Comparison of ENCODE assay signal across 1 cellular context in the genomic region with DNA sequence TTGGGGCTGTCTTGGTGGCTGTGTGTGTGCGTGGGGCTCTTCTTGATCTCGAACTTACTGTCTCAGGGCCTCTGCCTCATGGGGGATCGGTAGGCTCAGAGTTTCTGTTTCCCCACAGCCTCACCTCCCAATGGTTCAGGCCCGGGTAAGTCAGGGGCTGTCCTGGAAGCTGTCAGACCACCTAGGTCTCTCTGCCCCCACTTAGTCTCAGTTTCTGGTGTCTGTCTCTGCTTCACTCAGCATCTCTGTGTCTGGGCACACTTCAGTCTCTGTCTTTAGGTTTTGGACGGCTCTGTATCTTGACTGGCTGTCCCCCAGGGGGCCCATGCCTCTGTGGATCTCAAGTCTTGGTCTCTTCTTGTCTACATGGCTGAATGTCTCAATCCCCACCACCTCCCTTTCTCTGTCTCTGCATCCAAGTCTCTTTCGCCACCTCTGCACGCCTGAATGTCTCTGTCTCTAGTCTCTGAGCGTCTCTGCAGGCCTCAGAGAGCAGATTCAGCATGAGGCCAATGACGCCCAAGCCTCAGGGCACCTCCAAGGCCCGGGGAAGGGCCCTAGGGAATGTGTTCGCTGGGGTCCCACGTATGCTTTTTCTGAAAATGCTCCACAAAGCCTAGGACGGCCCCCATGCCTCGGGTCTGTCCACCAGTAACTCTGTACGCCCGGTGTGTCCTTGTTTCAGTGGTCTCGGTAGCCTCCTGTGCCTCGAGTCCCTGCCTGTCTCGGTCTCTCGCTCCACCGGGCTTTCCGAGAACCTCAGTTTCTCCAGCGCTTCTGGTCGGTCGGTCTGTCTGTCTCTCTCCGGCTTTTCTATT.
TF ChIP-seq lines count a peak whose summit lies in the region.

No MANE protein-coding gene starts in this region.

TF ChIP-seq in SK-N-SH, 30 proteins besides CTCF, POLR2A, EP300 and RAD21:
- TF ChIP-seq MXI1 (IDR thresholded peaks at IDR 0.05; ENCODE audit: low read depth, low read length) (peak; percentile 13; the same call in 1 of the 2 replicates), RCOR1 (IDR thresholded peaks at IDR 0.05; ENCODE audit: low read length) (no peak)
